26 cellular contexts compared by ENCODE assay signal in genomic region chr22:46237453-46238158, GRCh38. TPM values are rescaled to one million over a fixed set of nuclear protein-coding genes. Genes with fewer than 3 reads are reported as not detected.
DNase-seq lines count a peak whose midpoint lies in the region; ATAC-seq and TF ChIP-seq lines count a peak whose summit lies in the region.
"Had no signal": no experiment of that assay in that cellular context is flagged by ENCODE, and none has a peak within 500 bp of the region (broad histone marks: within the 10 kb centered on the region; RNA-seq: fewer than 3 reads in every experiment).

No MANE protein-coding gene starts in this region.

- no peak overlapping the region for H3K27ac ChIP-seq in IMR-90 (ENCODE audit: insufficient read depth, low read length)
- H3K27ac ChIP-seq in dorsolateral prefrontal cortex = peak overlapping the region; percentile 20 to 90 (median 81)
- peak overlapping the region; percentile 77 for H3K27ac ChIP-seq in right cardiac atrium (ENCODE audit: low read length)
- peak overlapping the region; percentile 46 for H3K27ac ChIP-seq in skeletal muscle tissue (ENCODE audit: low read depth, low read length)
- H3K27ac ChIP-seq: SJSA1 had no signal

- 72% methylated on average over 2 of the region's 12 CpGs; no CpG with 5 or more reads in 1 of the 2 experiments for WGBS in IMR-90 (ENCODE audit: extremely low coverage in 2 of 2, insufficient read length in 1 of 2), 2 experiments
- 68% methylated on average over 12 of the region's 12 CpGs for WGBS in right cardiac atrium

- in situ Hi-C loops in IMR-90 (cut with MboI; ENCODE audit: low sequenced_read_pairs) = no loop called here

- H3K79me1 ChIP-seq in IMR-90 (ENCODE audit: low read depth in 1 of 2, low read length in 2 of 2) = no peaks in the 10 kb centered on the region

- no peak overlapping the region for H2AFZ ChIP-seq in IMR-90 (replicated peaks; ENCODE audit: low read length, poor library complexity)

- H2BK20ac ChIP-seq in IMR-90 (ENCODE audit: low read depth, low read length) = no peak overlapping the region

- peak; percentile 84 for ATAC-seq in IMR-90 (ENCODE audit: low read depth)
- ATAC-seq in right cardiac atrium = peak; percentile 32 to 39
- no peak for ATAC-seq in GM19463 (IDR thresholded peaks at IDR 0.05; ENCODE audit: unreplicated experiment)
- ATAC-seq: activated naive CD8-positive, alpha-beta T cell treated with anti-CD3 and anti-CD28 coated beads, Interleukin-2, amount 50 U/mL, for 24 hours; activated T-cell treated with anti-CD3 and anti-CD28 coated beads, Interleukin-2, amount 50 U/mL, for 4 hours; stimulated activated naive CD8-positive, alpha-beta T cell treated with anti-CD3 and anti-CD28 coated beads, Interleukin-15, amount 100 ng/mL, for 72 hours had no signal

- H2BK15ac ChIP-seq in IMR-90 (ENCODE audit: low read depth, low read length) = no peak overlapping the region

- H3K9me1 ChIP-seq in IMR-90 (ENCODE audit: insufficient read depth, low read length) = peaks cover 7% of the 10 kb centered on the region; the same call in 1 of the 2 replicates

- H3K23ac ChIP-seq in IMR-90 (ENCODE audit: low read depth, low read length) = no peak overlapping the region

- H2AK9ac ChIP-seq in IMR-90 (replicated peaks; ENCODE audit: low read depth, low read length, poor library complexity) = no peak overlapping the region

- POLR2A ChIA-PET in IMR-90 (lab: Charles Lee; ENCODE audit: unreplicated experiment) = interaction anchor here (0.6 kb wide), 1 partner anchor 18 kb away, joined by 3 read pairs; no protein-coding TSS in a partner anchor

- H3K56ac ChIP-seq in IMR-90 (ENCODE audit: extremely low read depth, insufficient read depth, low read length) = no peak overlapping the region

- no TSS peak for BruUV-seq in IMR-90 (replicated peaks; lab: Mats Ljungman, UMichigan)

- H3K36me3 ChIP-seq in IMR-90 (ENCODE audit: control insufficient read depth, insufficient read depth, low read length) = peaks cover 21% of the 10 kb centered on the region
- peaks cover 11 to 22% (median 11%) of the 10 kb centered on the region in 3 donors for H3K36me3 ChIP-seq in skeletal muscle tissue (ENCODE audit: control insufficient read depth in 3 of 3, insufficient read depth in 3 of 3, low read length in 3 of 3)

- H2AK5ac ChIP-seq in IMR-90 (ENCODE audit: low read depth, low read length) = no peak overlapping the region

- H4K20me1 ChIP-seq in IMR-90 (ENCODE audit: insufficient read depth, low read length) = peaks cover 3% of the 10 kb centered on the region; the same call in 1 of the 2 replicates

- no peak overlapping the region for H2BK5ac ChIP-seq in IMR-90 (ENCODE audit: low read depth, low read length, poor library complexity, severe bottlenecking)

- H2BK120ac ChIP-seq in IMR-90 (ENCODE audit: low read depth, low read length) = no peak overlapping the region

- TF ChIP-seq CTCF in IMR-90 (conservative IDR thresholded peaks at IDR 0.05; ENCODE audit: low read depth, low read length) = no peak
- no peak for TF ChIP-seq CTCF in dorsolateral prefrontal cortex (IDR thresholded peaks at IDR 0.05 in 54 of 56, conservative IDR thresholded peaks at IDR 0.05 in 2 of 56; ENCODE audit: low read depth in 1 of 56, partially characterized antibody in 56 of 56)

- DNase-seq in IMR-90 = peak; percentile 31
- no peak for DNase-seq in dorsolateral prefrontal cortex
- DNase-seq in right cardiac atrium = peak; percentile 54 to 87 (median 85)
- no peak for DNase-seq in stimulated activated CD4-positive, alpha-beta T cell treated with anti-CD3 and anti-CD28 coated beads, Interleukin-4, amount 100 ng/mL, for 1 hour
- no peak for DNase-seq in hepatic stellate cell (ENCODE audit: low spot score)
- no peak for DNase-seq in NCI-H187 (lab: John Stamatoyannopoulos, UW)
- DNase-seq: activated CD4-positive, alpha-beta T cell treated with anti-CD3 and anti-CD28 coated beads, Interleukin-2, amount 10 ng/mL, durations not matched to agents 24 days and 14 days; activated naive CD8-positive, alpha-beta T cell treated with anti-CD3 and anti-CD28 coated beads, Interleukin-2, amount 50 U/mL, for 24 hours; activated T-cell treated with anti-CD3 and anti-CD28 coated beads, Interleukin-2, amount 50 U/mL, for 4 hours; Caco-2; DMS79 treated with DMSO at 0.1 percent for 48 hours; KG1; kidney; MM.1S; NCI-H1417 treated with DMSO at 0.1 percent for 48 hours; NCI-H2171; NCI-H526; stimulated activated CD8-positive, alpha-beta memory T cell treated with anti-CD3 and anti-CD28 coated beads, Interleukin-4, amount 100 ng/mL, for 48 hours; stimulated activated naive CD8-positive, alpha-beta T cell treated with anti-CD3 and anti-CD28 coated beads, Interleukin-15, amount 100 ng/mL, for 72 hours had no signal

- intact Hi-C loops in IMR-90 (cut with micrococcal nuclease) = no loop called here
- intact Hi-C loops in dorsolateral prefrontal cortex (cut with DNase I) = no loop called here
- intact Hi-C loops in right cardiac atrium (cut with DNase I) = loop anchor here in 2 of 4 donors (10.0 kb wide), 2 partner anchors 83 to 93 kb away; partner anchors contain the start of gene PPARA (in 1 of the 2)

- CTCF ChIA-PET in IMR-90 (lab: Yijun Ruan, JAX) = interaction anchor here (0.5 to 0.6 kb wide), 2 partner anchors 46 to 571 kb away, joined by 5 to 6 read pairs; no protein-coding TSS in a partner anchor

- no peaks in the 10 kb centered on the region for H3K27me3 ChIP-seq in IMR-90 (ENCODE audit: control insufficient read depth, insufficient read depth, low read length)
- H3K27me3 ChIP-seq in dorsolateral prefrontal cortex = no peaks in the 10 kb centered on the region
- no peaks in the 10 kb centered on the region for H3K27me3 ChIP-seq in right cardiac atrium (ENCODE audit: control insufficient read depth, insufficient read depth)
- H3K27me3 ChIP-seq in skeletal muscle tissue (ENCODE audit: control insufficient read depth in 3 of 3, insufficient read depth in 3 of 3, low read length in 3 of 3) = no peaks in the 10 kb centered on the region
- H3K27me3 ChIP-seq: SJSA1 had no signal

- H3K4me2 ChIP-seq in IMR-90 (ENCODE audit: low read depth, low read length) = no peak overlapping the region

- no peak overlapping the region for H4K91ac ChIP-seq in IMR-90 (ENCODE audit: insufficient read depth, low read depth, low read length)

- no peak overlapping the region for H3K9ac ChIP-seq in IMR-90 (ENCODE audit: low read depth, low read length)
- H3K9ac ChIP-seq in skeletal muscle tissue (ENCODE audit: low read depth in 1 of 3, low read length in 3 of 3) = no peak overlapping the region

- peak overlapping the region in 1 of 2 experiments; percentile 24; a peak in 1 of 4 replicates for H4K8ac ChIP-seq in IMR-90 (ENCODE audit: low read depth in 2 of 2, low read length in 2 of 2)

- H3K4me3 ChIP-seq in IMR-90 (ENCODE audit: insufficient read depth, low read depth, low read length) = no peak overlapping the region
- no peak overlapping the region for H3K4me3 ChIP-seq in dorsolateral prefrontal cortex
- H3K4me3 ChIP-seq in right cardiac atrium (ENCODE audit: low read length) = no peak overlapping the region
- H3K4me3 ChIP-seq in skeletal muscle tissue (ENCODE audit: low read length in 3 of 3) = no peak overlapping the region
- H3K4me3 ChIP-seq: lung, SJSA1 had no signal

- H3K18ac ChIP-seq in IMR-90 (ENCODE audit: low read depth, low read length) = no peak overlapping the region

- H3K14ac ChIP-seq in IMR-90 (replicated peaks; ENCODE audit: low read depth, low read length) = no peak overlapping the region; the same call in 1 of the 2 replicates

- TF ChIP-seq RAD21 in IMR-90 (IDR thresholded peaks at IDR 0.05; ENCODE audit: low read length) = no peak

- no peak overlapping the region for H3K4ac ChIP-seq in IMR-90 (ENCODE audit: low read depth, low read length)

- H3K4me1 ChIP-seq in IMR-90 (ENCODE audit: control insufficient read depth, insufficient read depth, low read length) = peaks cover 5% of the 10 kb centered on the region
- peaks cover 3% of the 10 kb centered on the region for H3K4me1 ChIP-seq in right cardiac atrium (ENCODE audit: control insufficient read depth, insufficient read depth, low read length)
- peaks cover 31 to 49% (median 47%) of the 10 kb centered on the region in 3 donors for H3K4me1 ChIP-seq in skeletal muscle tissue (ENCODE audit: control insufficient read depth in 3 of 3, insufficient read depth in 3 of 3, low read length in 3 of 3)
- H3K4me1 ChIP-seq: SJSA1 had no signal

- no peak overlapping the region for H4K5ac ChIP-seq in IMR-90 (ENCODE audit: low read depth, low read length)

- TF ChIP-seq POLR2A in IMR-90 (IDR thresholded peaks at IDR 0.05; ENCODE audit: low read depth, low read length) = no peak

- H3K9me3 ChIP-seq in IMR-90 (ENCODE audit: control insufficient read depth, insufficient read depth, low read length) (no peaks in the 10 kb centered on the region), right cardiac atrium (ENCODE audit: control insufficient read depth, low read length) (no peaks in the 10 kb centered on the region), skeletal muscle tissue (ENCODE audit: control insufficient read depth in 3 of 3, low read length in 3 of 3) (no peaks in the 10 kb centered on the region)
- H3K9me3 ChIP-seq: Caco-2, SJSA1 had no signal

- dilution Hi-C loops in IMR-90 (cut with HindIII; ENCODE audit: low sequenced_read_pairs, unreplicated experiment) = no loop called here

RNA-seq across cellular contexts. Expression of gene CDPF1, which starts 12.5 kb away (rescaled TPM):
- total RNA-seq in IMR-90 (2012; rRNA removed) (8.9 and 11.5 TPM in 2 replicates), dorsolateral prefrontal cortex (10 to 100 TPM in 18 of 120 experiments, 1 to 10 TPM in 102; 3.3 to 15.3 (median 7.3) TPM), right cardiac atrium (10 to 100 TPM in 1 of 4 donors, 1 to 10 TPM in 3; 8.9 to 10.4 (median 9.2) TPM), skeletal muscle tissue (14.6 TPM)
- polyA plus RNA-seq in IMR-90 (2012; rRNA removed) (14.5 and 18.6 TPM in 2 replicates), right cardiac atrium (10.5 TPM)
- 14.2 and 21.5 TPM in 2 replicates for polyA plus RNA-seq in IMR-90 (2012; cell fraction: cytosol; rRNA removed)
- polyA plus RNA-seq in IMR-90 (2012; cell fraction: nucleus; rRNA removed; ENCODE audit: low replicate concordance) = 31.7 and 48.8 TPM in 2 replicates

RNA-seq across cellular contexts. Expression of gene PKDREJ, which starts 25.5 kb away (rescaled TPM):
- total RNA-seq in IMR-90 (2012; rRNA removed) = not detected in 2 replicates
- 0.02 TPM in 1 of 2 replicates, not detected in the other for polyA plus RNA-seq in IMR-90 (2012; rRNA removed)
- not detected in 2 replicates for polyA plus RNA-seq in IMR-90 (2012; cell fraction: cytosol; rRNA removed)
- 0.02 TPM in 1 of 2 replicates, not detected in the other for polyA plus RNA-seq in IMR-90 (2012; cell fraction: nucleus; rRNA removed; ENCODE audit: low replicate concordance)
- under 1 TPM in 71 of 120 experiments, not detected in 49; 0.04 to 0.38 (median 0.10) TPM for total RNA-seq in dorsolateral prefrontal cortex
- total RNA-seq in right cardiac atrium = under 1 TPM; 0.06 to 0.25 (median 0.10) TPM
- polyA plus RNA-seq in right cardiac atrium = 0.07 TPM
- total RNA-seq in skeletal muscle tissue = not detected
- total RNA-seq: activated CD4-positive, alpha-beta T cell treated with anti-CD3 and anti-CD28 coated beads, Interleukin-2, amount 10 ng/mL, durations not matched to agents 24 days and 14 days; activated T-cell treated with anti-CD3 and anti-CD28 coated beads, Interleukin-2, amount 50 U/mL, for 4 hours; Caco-2; dermis microvascular lymphatic vessel endothelial cell; glomerular endothelial cell; SJSA1 had no signal
- polyA plus RNA-seq: BJ had no signal

RNA-seq across cellular contexts. Expression of gene TTC38, which starts 30.2 kb away (rescaled TPM):
- total RNA-seq in IMR-90 (2012; rRNA removed) = 52.3 and 74.2 TPM in 2 replicates
- polyA plus RNA-seq in IMR-90 (2012; rRNA removed) = 43.0 and 43.6 TPM in 2 replicates
- polyA plus RNA-seq in IMR-90 (2012; cell fraction: cytosol; rRNA removed) = 32.5 and 46.3 TPM in 2 replicates
- 61.7 and 68.8 TPM in 2 replicates for polyA plus RNA-seq in IMR-90 (2012; cell fraction: nucleus; rRNA removed; ENCODE audit: low replicate concordance)
- 10 to 100 TPM in 105 of 120 experiments, 1 to 10 TPM in 15; 5.5 to 42.2 (median 14.9) TPM for total RNA-seq in dorsolateral prefrontal cortex
- 10 to 100 TPM; 22.4 to 30.7 (median 27.8) TPM for total RNA-seq in right cardiac atrium
- 16.6 TPM for polyA plus RNA-seq in right cardiac atrium
- total RNA-seq in skeletal muscle tissue = 18.3 TPM

RNA-seq across cellular contexts. Expression of gene GTSE1, which starts 59.1 kb away (rescaled TPM):
- total RNA-seq in IMR-90 (2012; rRNA removed) (5.8 and 5.9 TPM in 2 replicates), dorsolateral prefrontal cortex (1 to 10 TPM in 12 of 120 experiments, under 1 TPM in 101, not detected in 7; 0.11 to 1.3 (median 0.53) TPM), right cardiac atrium (1 to 10 TPM in 3 of 4 donors, under 1 TPM in 1; 0.42 to 1.8 (median 1.2) TPM), skeletal muscle tissue (3.1 TPM)
- polyA plus RNA-seq in IMR-90 (2012; rRNA removed) (15.6 and 17.1 TPM in 2 replicates), right cardiac atrium (0.50 TPM)
- polyA plus RNA-seq in IMR-90 (2012; cell fraction: cytosol; rRNA removed) = 7.3 and 8.7 TPM in 2 replicates
- polyA plus RNA-seq in IMR-90 (2012; cell fraction: nucleus; rRNA removed; ENCODE audit: low replicate concordance) = 25.4 and 35.2 TPM in 2 replicates

Comparison
In these comparisons a context has a peak if more than half of its experiments do, and no peak if none do; other contexts are left out.
1. DNase-seq: peak in IMR-90 (single experiment) and right cardiac atrium (3 of 3); none in dorsolateral prefrontal cortex (0 of 10), stimulated activated CD4-positive, alpha-beta T cell treated with anti-CD3 and anti-CD28 coated beads, Interleukin-4, amount 100 ng/mL, for 1 hour (single experiment), hepatic stellate cell (single experiment) and NCI-H187 (0 of 2).